1 cellular context compared by ENCODE assay signal in the genomic region with DNA sequence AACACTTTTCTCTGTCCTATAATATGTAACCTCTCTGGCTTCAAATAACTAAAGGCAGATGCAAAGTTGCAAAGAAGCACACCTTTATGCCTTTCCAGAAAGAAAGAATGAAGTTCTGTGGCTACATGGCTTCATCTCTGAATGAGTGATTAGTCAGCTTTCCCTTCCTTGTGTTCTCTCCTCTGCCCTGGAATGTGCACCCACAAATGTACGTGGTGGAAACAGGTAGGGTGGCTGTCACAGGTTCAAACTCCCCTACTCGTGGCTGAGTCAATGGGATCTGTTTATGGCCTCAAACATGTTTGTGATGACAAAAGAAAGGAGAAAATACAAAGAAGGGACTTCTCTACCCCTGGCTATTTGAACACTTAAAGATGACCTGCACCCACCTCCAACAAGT.
TF ChIP-seq lines count a peak whose summit lies in the region.

No MANE protein-coding gene starts in this region.

TF ChIP-seq in GM12878, 131 proteins besides CTCF, POLR2A, EP300 and RAD21:
- TF ChIP-seq, protein P1, sequence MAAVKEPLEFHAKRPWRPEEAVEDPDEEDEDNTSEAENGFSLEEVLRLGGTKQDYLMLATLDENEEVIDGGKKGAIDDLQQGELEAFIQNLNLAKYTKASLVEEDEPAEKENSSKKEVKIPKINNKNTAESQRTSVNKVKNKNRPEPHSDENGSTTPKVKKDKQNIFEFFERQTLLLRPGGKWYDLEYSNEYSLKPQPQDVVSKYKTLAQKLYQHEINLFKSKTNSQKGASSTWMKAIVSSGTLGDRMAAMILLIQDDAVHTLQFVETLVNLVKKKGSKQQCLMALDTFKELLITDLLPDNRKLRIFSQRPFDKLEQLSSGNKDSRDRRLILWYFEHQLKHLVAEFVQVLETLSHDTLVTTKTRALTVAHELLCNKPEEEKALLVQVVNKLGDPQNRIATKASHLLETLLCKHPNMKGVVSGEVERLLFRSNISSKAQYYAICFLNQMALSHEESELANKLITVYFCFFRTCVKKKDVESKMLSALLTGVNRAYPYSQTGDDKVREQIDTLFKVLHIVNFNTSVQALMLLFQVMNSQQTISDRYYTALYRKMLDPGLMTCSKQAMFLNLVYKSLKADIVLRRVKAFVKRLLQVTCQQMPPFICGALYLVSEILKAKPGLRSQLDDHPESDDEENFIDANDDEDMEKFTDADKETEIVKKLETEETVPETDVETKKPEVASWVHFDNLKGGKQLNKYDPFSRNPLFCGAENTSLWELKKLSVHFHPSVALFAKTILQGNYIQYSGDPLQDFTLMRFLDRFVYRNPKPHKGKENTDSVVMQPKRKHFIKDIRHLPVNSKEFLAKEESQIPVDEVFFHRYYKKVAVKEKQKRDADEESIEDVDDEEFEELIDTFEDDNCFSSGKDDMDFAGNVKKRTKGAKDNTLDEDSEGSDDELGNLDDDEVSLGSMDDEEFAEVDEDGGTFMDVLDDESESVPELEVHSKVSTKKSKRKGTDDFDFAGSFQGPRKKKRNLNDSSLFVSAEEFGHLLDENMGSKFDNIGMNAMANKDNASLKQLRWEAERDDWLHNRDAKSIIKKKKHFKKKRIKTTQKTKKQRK (IDR thresholded peaks at IDR 0.05; ENCODE audit: low read depth, low read length): no peak
- TF ChIP-seq HDGF (IDR thresholded peaks at IDR 0.05): no peak
- TF ChIP-seq SMAD1 (IDR thresholded peaks at IDR 0.05; ENCODE audit: low read depth, partially characterized antibody): no peak
- TF ChIP-seq, protein P2, sequence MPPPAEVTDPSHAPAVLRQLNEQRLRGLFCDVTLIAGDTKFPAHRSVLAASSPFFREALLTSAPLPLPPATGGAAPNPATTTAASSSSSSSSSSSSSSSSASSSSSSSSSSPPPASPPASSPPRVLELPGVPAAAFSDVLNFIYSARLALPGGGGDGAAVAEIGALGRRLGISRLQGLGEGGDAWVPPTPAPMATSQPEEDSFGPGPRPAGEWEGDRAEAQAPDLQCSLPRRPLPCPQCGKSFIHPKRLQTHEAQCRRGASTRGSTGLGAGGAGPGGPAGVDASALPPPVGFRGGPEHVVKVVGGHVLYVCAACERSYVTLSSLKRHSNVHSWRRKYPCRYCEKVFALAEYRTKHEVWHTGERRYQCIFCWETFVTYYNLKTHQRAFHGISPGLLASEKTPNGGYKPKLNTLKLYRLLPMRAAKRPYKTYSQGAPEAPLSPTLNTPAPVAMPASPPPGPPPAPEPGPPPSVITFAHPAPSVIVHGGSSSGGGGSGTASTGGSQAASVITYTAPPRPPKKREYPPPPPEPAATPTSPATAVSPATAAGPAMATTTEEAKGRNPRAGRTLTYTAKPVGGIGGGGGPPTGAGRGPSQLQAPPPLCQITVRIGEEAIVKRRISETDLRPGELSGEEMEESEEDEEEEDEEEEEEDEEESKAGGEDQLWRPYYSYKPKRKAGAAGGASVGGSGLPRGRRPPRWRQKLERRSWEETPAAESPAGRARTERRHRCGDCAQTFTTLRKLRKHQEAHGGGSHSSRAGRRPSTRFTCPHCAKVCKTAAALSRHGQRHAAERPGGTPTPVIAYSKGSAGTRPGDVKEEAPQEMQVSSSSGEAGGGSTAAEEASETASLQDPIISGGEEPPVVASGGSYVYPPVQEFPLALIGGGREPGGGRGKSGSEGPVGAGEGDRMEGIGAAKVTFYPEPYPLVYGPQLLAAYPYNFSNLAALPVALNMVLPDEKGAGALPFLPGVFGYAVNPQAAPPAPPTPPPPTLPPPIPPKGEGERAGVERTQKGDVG (CRISPR knock-in tag; IDR thresholded peaks at IDR 0.05): no peak
- TF ChIP-seq, protein P3, sequence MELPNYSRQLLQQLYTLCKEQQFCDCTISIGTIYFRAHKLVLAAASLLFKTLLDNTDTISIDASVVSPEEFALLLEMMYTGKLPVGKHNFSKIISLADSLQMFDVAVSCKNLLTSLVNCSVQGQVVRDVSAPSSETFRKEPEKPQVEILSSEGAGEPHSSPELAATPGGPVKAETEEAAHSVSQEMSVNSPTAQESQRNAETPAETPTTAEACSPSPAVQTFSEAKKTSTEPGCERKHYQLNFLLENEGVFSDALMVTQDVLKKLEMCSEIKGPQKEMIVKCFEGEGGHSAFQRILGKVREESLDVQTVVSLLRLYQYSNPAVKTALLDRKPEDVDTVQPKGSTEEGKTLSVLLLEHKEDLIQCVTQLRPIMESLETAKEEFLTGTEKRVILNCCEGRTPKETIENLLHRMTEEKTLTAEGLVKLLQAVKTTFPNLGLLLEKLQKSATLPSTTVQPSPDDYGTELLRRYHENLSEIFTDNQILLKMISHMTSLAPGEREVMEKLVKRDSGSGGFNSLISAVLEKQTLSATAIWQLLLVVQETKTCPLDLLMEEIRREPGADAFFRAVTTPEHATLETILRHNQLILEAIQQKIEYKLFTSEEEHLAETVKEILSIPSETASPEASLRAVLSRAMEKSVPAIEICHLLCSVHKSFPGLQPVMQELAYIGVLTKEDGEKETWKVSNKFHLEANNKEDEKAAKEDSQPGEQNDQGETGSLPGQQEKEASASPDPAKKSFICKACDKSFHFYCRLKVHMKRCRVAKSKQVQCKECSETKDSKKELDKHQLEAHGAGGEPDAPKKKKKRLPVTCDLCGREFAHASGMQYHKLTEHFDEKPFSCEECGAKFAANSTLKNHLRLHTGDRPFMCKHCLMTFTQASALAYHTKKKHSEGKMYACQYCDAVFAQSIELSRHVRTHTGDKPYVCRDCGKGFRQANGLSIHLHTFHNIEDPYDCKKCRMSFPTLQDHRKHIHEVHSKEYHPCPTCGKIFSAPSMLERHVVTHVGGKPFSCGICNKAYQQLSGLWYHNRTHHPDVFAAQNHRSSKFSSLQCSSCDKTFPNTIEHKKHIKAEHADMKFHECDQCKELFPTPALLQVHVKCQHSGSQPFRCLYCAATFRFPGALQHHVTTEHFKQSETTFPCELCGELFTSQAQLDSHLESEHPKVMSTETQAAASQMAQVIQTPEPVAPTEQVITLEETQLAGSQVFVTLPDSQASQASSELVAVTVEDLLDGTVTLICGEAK (IDR thresholded peaks at IDR 0.05; ENCODE audit: borderline replicate concordance): no peak
- no peak for TF ChIP-seq NFIC (IDR thresholded peaks at IDR 0.05; ENCODE audit: low read depth, low read length)
